Comparison of ENCODE assay signal across 17 cellular contexts in the genomic region with DNA sequence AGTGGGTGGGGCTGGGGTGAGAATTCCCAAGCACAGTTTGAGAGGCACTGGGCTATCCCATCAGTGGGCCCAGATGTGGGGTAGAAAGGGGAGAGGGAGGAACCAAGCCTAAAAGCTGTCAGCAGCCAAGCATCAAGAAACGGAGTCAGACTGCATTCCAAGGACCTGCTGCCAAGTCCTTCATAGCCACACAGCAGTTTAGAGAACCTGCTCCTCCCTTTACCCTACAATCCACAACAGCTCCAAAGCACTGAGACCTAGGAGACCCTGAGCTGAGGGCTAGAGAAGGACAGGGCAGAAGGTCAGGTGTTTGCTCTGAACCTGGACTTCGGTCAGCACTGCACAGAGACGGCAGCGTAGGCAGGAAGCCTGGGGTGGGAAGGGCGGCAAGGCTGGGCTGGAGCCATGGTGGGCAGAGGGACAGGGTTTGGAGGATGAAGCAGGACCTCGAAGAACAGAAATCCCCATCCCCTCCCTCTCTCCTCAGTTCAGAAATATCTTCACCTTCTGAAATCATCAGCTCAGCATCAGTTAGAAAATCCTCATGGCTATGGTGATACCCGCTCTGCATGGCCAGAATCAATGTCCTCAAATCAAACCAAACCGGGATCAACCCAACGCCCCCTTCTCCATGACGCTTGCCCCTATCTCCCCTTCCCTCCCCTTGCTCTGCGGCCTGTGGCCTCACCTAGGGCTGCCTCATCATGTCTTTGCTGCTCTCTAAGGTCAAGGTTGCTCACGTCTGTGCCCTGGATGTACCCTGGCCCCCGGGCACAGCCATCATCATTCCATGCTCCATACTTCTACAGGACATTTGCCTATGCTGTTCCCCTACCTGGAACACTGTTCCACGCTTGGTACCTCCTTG. TPM values are rescaled to one million over a fixed set of nuclear protein-coding genes. Genes with fewer than 3 reads are reported as not detected.
DNase-seq lines count a peak whose midpoint lies in the region; ATAC-seq and TF ChIP-seq lines count a peak whose summit lies in the region.
"Had no signal": no experiment of that assay in that cellular context is flagged by ENCODE, and none has a peak within 500 bp of the region (broad histone marks: within the 10 kb centered on the region; RNA-seq: fewer than 3 reads in every experiment).

No MANE protein-coding gene starts in this region.

- H3K9ac ChIP-seq in neural progenitor cell, result no peak overlapping the region

- H3K4me1 Mint-ChIP-seq in activated CD8-positive, alpha-beta memory T cell treated with anti-CD3 and anti-CD28 coated beads, Interleukin-2, amount 10 ng/mL, durations not matched to agents 7 days and 5 days, result no peaks in the 10 kb centered on the region
- H3K4me1 Mint-ChIP-seq in neural progenitor cell, result peaks cover 23% of the 10 kb centered on the region

- H4K20me1 ChIP-seq in neural progenitor cell (ENCODE audit: low read depth), result no peaks in the 10 kb centered on the region

- H3K27me3 Mint-ChIP-seq in activated CD8-positive, alpha-beta memory T cell treated with anti-CD3 and anti-CD28 coated beads, Interleukin-2, amount 10 ng/mL, durations not matched to agents 7 days and 5 days, result peaks cover 9% of the 10 kb centered on the region
- peaks cover 10% of the 10 kb centered on the region for H3K27me3 Mint-ChIP-seq in neural progenitor cell (ENCODE audit: insufficient read depth, low read depth)

- intact Hi-C loops in vagina (cut with DNase I), result no loop called here

- peaks cover 12% of the 10 kb centered on the region for H3F3A ChIP-seq in neural progenitor cell (ENCODE audit: low read depth)

- H3K4me3 ChIP-seq in fibroblast of pulmonary artery (replicated peaks; ENCODE audit: low read depth, low read length), result no peak overlapping the region
- H3K4me3 ChIP-seq in neural progenitor cell, result no peak overlapping the region
- H3K4me3 ChIP-seq in vagina, result no peak overlapping the region

- H3K27me3 ChIP-seq in neural progenitor cell (no peaks in the 10 kb centered on the region), vagina (no peaks in the 10 kb centered on the region)

- no peak overlapping the region for H3K4me2 ChIP-seq in neural progenitor cell

- no peak overlapping the region for H2AFZ ChIP-seq in neural progenitor cell (replicated peaks)

- no peak for ATAC-seq in activated CD8-positive, alpha-beta memory T cell treated with anti-CD3 and anti-CD28 coated beads, Interleukin-2, amount 10 ng/mL, durations not matched to agents 7 days and 5 days
- ATAC-seq: CD8-positive, alpha-beta T cell had no signal

- no peak for TF ChIP-seq POLR2A in vagina (IDR thresholded peaks at IDR 0.05)

- no peak overlapping the region for H3K27ac Mint-ChIP-seq in activated CD8-positive, alpha-beta memory T cell treated with anti-CD3 and anti-CD28 coated beads, Interleukin-2, amount 10 ng/mL, durations not matched to agents 7 days and 5 days
- H3K27ac Mint-ChIP-seq in neural progenitor cell, result peak overlapping the region; percentile 38
- H3K27ac Mint-ChIP-seq: CD8-positive, alpha-beta T cell; HFFc6 had no signal

- H3K36me3 Mint-ChIP-seq in activated CD8-positive, alpha-beta memory T cell treated with anti-CD3 and anti-CD28 coated beads, Interleukin-2, amount 10 ng/mL, durations not matched to agents 7 days and 5 days, result no peaks in the 10 kb centered on the region
- no peaks in the 10 kb centered on the region for H3K36me3 Mint-ChIP-seq in neural progenitor cell
- H3K36me3 Mint-ChIP-seq: CD8-positive, alpha-beta T cell had no signal

- no peaks in the 10 kb centered on the region for H3K9me3 Mint-ChIP-seq in activated CD8-positive, alpha-beta memory T cell treated with anti-CD3 and anti-CD28 coated beads, Interleukin-2, amount 10 ng/mL, durations not matched to agents 7 days and 5 days (ENCODE audit: low read depth)
- peaks cover 8% of the 10 kb centered on the region for H3K9me3 Mint-ChIP-seq in neural progenitor cell

- H3K36me3 ChIP-seq in neural progenitor cell (no peaks in the 10 kb centered on the region), vagina (no peaks in the 10 kb centered on the region)

- H3K9me3 ChIP-seq in neural progenitor cell (ENCODE audit: low read depth) (no peaks in the 10 kb centered on the region), vagina (no peaks in the 10 kb centered on the region)

- no peaks in the 10 kb centered on the region for H3K79me2 ChIP-seq in neural progenitor cell (ENCODE audit: low read depth)

- peak; percentile 28 for DNase-seq in activated CD8-positive, alpha-beta memory T cell treated with anti-CD3 and anti-CD28 coated beads, Interleukin-2, amount 10 ng/mL, durations not matched to agents 7 days and 5 days
- no peak for DNase-seq in activated CD8-positive, alpha-beta memory T cell treated with anti-CD3 and anti-CD28 coated beads, Interleukin-2, amount 50 U/mL, for 48 hours
- DNase-seq in fibroblast of pulmonary artery (ENCODE audit: low read depth) (peak; percentile 17), neural progenitor cell (ENCODE audit: low spot score) (no peak), vagina (ENCODE audit: extremely low spot score in 2 of 2) (peak; percentile 40 to 84), GM03348 (ENCODE audit: low spot score) (no peak), NCI-H345 treated with DMSO at 0.1 percent for 48 hours (lab: John Stamatoyannopoulos, UW; ENCODE audit: unreplicated experiment) (no peak), NCI-H69 (lab: John Stamatoyannopoulos, UW) (no peak)
- DNase-seq: CD8-positive, alpha-beta T cell; DND-41; H9; HFFc6; NCI-H1436 treated with DMSO at 0.1 percent for 48 hours; SIG-M5 had no signal

- no peak overlapping the region for H3K4me3 Mint-ChIP-seq in activated CD8-positive, alpha-beta memory T cell treated with anti-CD3 and anti-CD28 coated beads, Interleukin-2, amount 10 ng/mL, durations not matched to agents 7 days and 5 days
- no peak overlapping the region for H3K4me3 Mint-ChIP-seq in neural progenitor cell
- H3K4me3 Mint-ChIP-seq: CD8-positive, alpha-beta T cell; H9; HFFc6 had no signal

- H3K4me1 ChIP-seq in neural progenitor cell (peaks cover 4% of the 10 kb centered on the region), vagina (peaks cover 8% of the 10 kb centered on the region)

- TF ChIP-seq CTCF in fibroblast of pulmonary artery (IDR thresholded peaks at IDR 0.05; ENCODE audit: low read length, missing control alignments) (no peak), neural progenitor cell (IDR thresholded peaks at IDR 0.05) (no peak), vagina (IDR thresholded peaks at IDR 0.05) (no peak)

- CTCF ChIA-PET in activated CD8-positive, alpha-beta memory T cell treated with anti-CD3 and anti-CD28 coated beads, Interleukin-2, amount 10 ng/mL, durations not matched to agents 7 days and 5 days (lab: Charles Lee), result interaction anchor here (0.7 to 2.0 kb wide), 15 partner anchors 8 to 512 kb away, joined by 3 to 14 read pairs (median 4); no protein-coding TSS in a partner anchor

- H3K27ac ChIP-seq in neural progenitor cell, result no peak overlapping the region
- H3K27ac ChIP-seq in vagina, result no peak overlapping the region
- H3K27ac ChIP-seq: RWPE1 had no signal

RNA-seq across cellular contexts. Expression of a gene that starts 12.9 kb away (rescaled TPM):
- not detected for total RNA-seq in activated CD8-positive, alpha-beta memory T cell treated with anti-CD3 and anti-CD28 coated beads, Interleukin-2, amount 10 ng/mL, durations not matched to agents 7 days and 5 days
- total RNA-seq in neural progenitor cell (ENCODE audit: low replicate concordance), result not detected in 2 replicates
- total RNA-seq in vagina, result not detected
- total RNA-seq: A172; CD8-positive, alpha-beta T cell; H9; HFFc6; HT1080 had no signal

RNA-seq across cellular contexts. Expression of a gene that starts 32.9 kb away (rescaled TPM):
- total RNA-seq in activated CD8-positive, alpha-beta memory T cell treated with anti-CD3 and anti-CD28 coated beads, Interleukin-2, amount 10 ng/mL, durations not matched to agents 7 days and 5 days, result not detected
- total RNA-seq in neural progenitor cell (ENCODE audit: low replicate concordance) (3.1 and 3.5 TPM in 2 replicates), vagina (3.7 TPM)
- total RNA-seq: A172; CD8-positive, alpha-beta T cell; HFFc6; HT1080 had no signal

RNA-seq across cellular contexts. Expression of a gene that starts 39.1 kb away (rescaled TPM):
- total RNA-seq in activated CD8-positive, alpha-beta memory T cell treated with anti-CD3 and anti-CD28 coated beads, Interleukin-2, amount 10 ng/mL, durations not matched to agents 7 days and 5 days, result not detected
- total RNA-seq in neural progenitor cell (ENCODE audit: low replicate concordance), result not detected in 2 replicates
- total RNA-seq in vagina, result 8.6 TPM
- total RNA-seq: A172; CD8-positive, alpha-beta T cell; H9; HFFc6; HT1080 had no signal

Comparison
In these comparisons a context has a peak if more than half of its experiments do, and no peak if none do; other contexts are left out.
1. DNase-seq: peak in activated CD8-positive, alpha-beta memory T cell treated with anti-CD3 and anti-CD28 coated beads, Interleukin-2, amount 10 ng/mL, durations not matched to agents 7 days and 5 days (single experiment), fibroblast of pulmonary artery (single experiment) and vagina (2 of 2); none in activated CD8-positive, alpha-beta memory T cell treated with anti-CD3 and anti-CD28 coated beads, Interleukin-2, amount 50 U/mL, for 48 hours (single experiment), neural progenitor cell (single experiment), GM03348 (single experiment), NCI-H345 treated with DMSO at 0.1 percent for 48 hours (single experiment) and NCI-H69 (single experiment).